Comparison of ENCODE assay signal across 10 cellular contexts in the genomic region with DNA sequence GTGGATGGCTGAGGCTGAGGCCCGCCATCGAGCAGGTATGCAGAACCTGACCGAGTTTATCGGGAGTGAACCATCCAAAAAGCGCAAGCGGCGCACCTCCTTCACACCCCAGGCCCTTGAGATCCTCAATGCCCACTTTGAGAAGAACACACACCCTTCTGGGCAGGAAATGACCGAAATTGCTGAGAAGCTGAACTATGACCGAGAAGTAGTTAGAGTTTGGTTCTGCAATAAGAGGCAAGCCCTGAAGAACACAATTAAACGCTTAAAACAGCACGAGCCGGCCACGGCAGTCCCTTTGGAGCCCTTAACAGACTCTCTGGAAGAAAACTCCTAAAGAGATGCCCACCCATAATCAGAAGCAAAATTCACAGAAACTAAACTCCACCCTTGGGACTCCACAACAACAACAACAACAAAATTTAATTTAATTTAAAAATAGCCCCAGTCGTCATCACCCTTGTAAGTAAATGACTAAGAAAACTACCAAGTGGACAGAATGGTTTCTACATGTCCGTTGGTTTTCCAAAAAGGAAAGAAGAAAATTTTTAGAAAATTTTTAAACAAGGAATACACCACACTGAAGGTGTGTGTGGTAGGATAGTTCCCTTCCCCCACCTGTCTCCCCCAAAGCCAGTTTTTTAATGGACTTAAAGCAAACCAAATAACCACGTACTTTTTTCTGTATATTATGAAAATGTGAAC.
DNase-seq lines count a peak whose midpoint lies in the region; ATAC-seq and TF ChIP-seq lines count a peak whose summit lies in the region.
"Had no signal": no experiment of that assay in that cellular context is flagged by ENCODE, and none has a peak within 500 bp of the region (broad histone marks: within the 10 kb centered on the region; RNA-seq: fewer than 3 reads in every experiment).

No MANE protein-coding gene starts in this region.

- H3K9me3 Mint-ChIP-seq in chondrocyte (ENCODE audit: low read depth): no peaks in the 10 kb centered on the region
- H3K9me3 Mint-ChIP-seq: central memory CD8-positive, alpha-beta T cell; natural killer cell had no signal

- peak overlapping the region; percentile 61 for H3K4me3 Mint-ChIP-seq in chondrocyte (ENCODE audit: unreplicated experiment)
- H3K4me3 Mint-ChIP-seq: central memory CD8-positive, alpha-beta T cell; natural killer cell had no signal

- no peak overlapping the region for H3K27ac ChIP-seq in substantia nigra (ENCODE audit: low read depth, low read length, poor library complexity, severe bottlenecking)

- ATAC-seq in GM19395 (IDR thresholded peaks at IDR 0.05; ENCODE audit: unreplicated experiment) (peak; percentile 28), HG02852 (IDR thresholded peaks at IDR 0.05; ENCODE audit: unreplicated experiment) (peak; percentile 11), sciatic nerve (peak; percentile 55), GM19023 (IDR thresholded peaks at IDR 0.05; ENCODE audit: unreplicated experiment) (no peak)

- H3K4me1 Mint-ChIP-seq in chondrocyte (ENCODE audit: low read depth): peaks cover 5% of the 10 kb centered on the region

- no peak overlapping the region for H3K27ac Mint-ChIP-seq in chondrocyte (ENCODE audit: unreplicated experiment)
- H3K27ac Mint-ChIP-seq: natural killer cell had no signal

- no peak for TF ChIP-seq CTCF in chondrocyte (IDR thresholded peaks at IDR 0.05)

- intact Hi-C loops in sciatic nerve (cut with DNase I): no loop called here

- H3K27me3 Mint-ChIP-seq in chondrocyte (ENCODE audit: low read depth): peaks cover 16% of the 10 kb centered on the region

- H3K36me3 Mint-ChIP-seq in chondrocyte (ENCODE audit: low read depth): no peaks in the 10 kb centered on the region
- H3K36me3 Mint-ChIP-seq: natural killer cell had no signal

- DNase-seq in chondrocyte (ENCODE audit: low spot score) (no peak), sciatic nerve (ENCODE audit: low spot score) (no peak), substantia nigra (lab: John Stamatoyannopoulos, UW) (no peak), GM03348 (ENCODE audit: low spot score) (no peak), NCI-H446 (lab: John Stamatoyannopoulos, UW) (no peak)
- DNase-seq: natural killer cell had no signal
